Comparison of ENCODE assay signal across 2 cellular contexts in genomic region chr19:47134533-47134932, GRCh38.
TF ChIP-seq lines count a peak whose summit lies in the region.

No MANE protein-coding gene starts in this region.

TF ChIP-seq in IMR-90, 13 proteins besides CTCF, POLR2A, EP300 and RAD21:
- TF ChIP-seq MAZ (IDR thresholded peaks at IDR 0.05; ENCODE audit: borderline replicate concordance, low read depth, low read length): no peak
- TF ChIP-seq SMC3 (IDR thresholded peaks at IDR 0.05; ENCODE audit: low read depth, low read length): no peak

TF ChIP-seq in HEK293T, 16 proteins besides CTCF, POLR2A, EP300 and RAD21:
- no peak for TF ChIP-seq FOXM1 (IDR thresholded peaks at IDR 0.05; ENCODE audit: borderline replicate concordance)
- no peak for TF ChIP-seq ARNT (IDR thresholded peaks at IDR 0.05)
- no peak for TF ChIP-seq ZNF384 (IDR thresholded peaks at IDR 0.05)
- TF ChIP-seq FOXA1 (IDR thresholded peaks at IDR 0.05): no peak
TF ChIP-seq in HEK293T: peak in this region for 0.
